Comparison of ENCODE assay signal across 8 cellular contexts in genomic region chr17:10616502-10617119, GRCh38. TPM values are rescaled to one million over a fixed set of nuclear protein-coding genes. Genes with fewer than 3 reads are reported as not detected.
DNase-seq lines count a peak whose midpoint lies in the region; ATAC-seq and TF ChIP-seq lines count a peak whose summit lies in the region.

No MANE protein-coding gene starts in this region.

- no peak overlapping the region for H3K9ac ChIP-seq in HCT116 (ENCODE audit: low read length)

- no peaks in the 10 kb centered on the region for H3K27me3 Mint-ChIP-seq in activated CD4-positive, alpha-beta T cell treated with anti-CD3 and anti-CD28 coated beads, Interleukin-2, amount 10 ng/mL, durations not matched to agents 24 days and 14 days

- H3K9me3 ChIP-seq in HCT116 (ENCODE audit: control insufficient read depth in 1 of 2, insufficient read depth in 1 of 2, low read depth in 1 of 2, low read length in 2 of 2) (no peaks in the 10 kb centered on the region), right lobe of liver (no peaks in the 10 kb centered on the region)

- H3K4me3 Mint-ChIP-seq in activated CD4-positive, alpha-beta T cell treated with anti-CD3 and anti-CD28 coated beads, Interleukin-2, amount 10 ng/mL, durations not matched to agents 24 days and 14 days: no peak overlapping the region

- H3K36me3 ChIP-seq in HCT116 (ENCODE audit: control insufficient read depth in 1 of 2, insufficient read depth in 2 of 2, low read length in 2 of 2) (no peaks in the 10 kb centered on the region), right lobe of liver (no peaks in the 10 kb centered on the region)

- POLR2A ChIA-PET in HCT116 (lab: Charles Lee): no interaction called here

- intact Hi-C loops in HCT116 (cut with micrococcal nuclease) (loop anchor here (5.0 kb wide), 2 partner anchors 649 to 689 kb away; no protein-coding TSS in a partner anchor), right lobe of liver (cut with DNase I) (loop anchor here in 1 of 2 donors (10.0 kb wide), 1 partner anchor 292 kb away; no protein-coding TSS in a partner anchor)
- intact Hi-C loops in activated CD4-positive, alpha-beta T cell treated with anti-CD3 and anti-CD28 coated beads, Interleukin-2, amount 10 ng/mL, durations not matched to agents 24 days and 14 days (cut with micrococcal nuclease): loop anchor here (5.0 kb wide), 2 partner anchors 319 to 694 kb away; no protein-coding TSS in a partner anchor

- peak; percentile 66 for DNase-seq in D341Med (ENCODE audit: low spot score)
- peak; percentile 83 for DNase-seq in HCT116 (ENCODE audit: low read depth, low spot score)
- DNase-seq in NCI-H345 treated with DMSO at 0.1 percent for 48 hours (lab: John Stamatoyannopoulos, UW; ENCODE audit: unreplicated experiment): peak; percentile 9
- DNase-seq in activated CD4-positive, alpha-beta T cell treated with anti-CD3 and anti-CD28 coated beads, Interleukin-2, amount 10 ng/mL, durations not matched to agents 24 days and 14 days: peak; percentile 91
- no peak for DNase-seq in coronary artery (ENCODE audit: low spot score)
- DNase-seq in right lobe of liver: peak; percentile 61 to 75 (median 68)
- peak; percentile 52 to 66 (median 63) for DNase-seq in stimulated activated CD4-positive, alpha-beta T cell treated with anti-CD3 and anti-CD28 coated beads, TNF-alpha, amount 100 ng/mL, for 48 hours (ENCODE audit: low read depth in 3 of 3)
- DNase-seq in NCI-H2107 treated with DMSO at 0.1 percent for 48 hours (lab: John Stamatoyannopoulos, UW; ENCODE audit: unreplicated experiment): no peak

- no peak overlapping the region for H2AFZ ChIP-seq in HCT116 (ENCODE audit: low read depth, low read length, poor library complexity, severe bottlenecking)

- CTCF ChIA-PET in HCT116 (lab: Charles Lee): interaction anchor here (0.7 to 9.3 kb wide), 16 partner anchors 9 to 692 kb away, joined by 3 to 131 read pairs (median 3); no protein-coding TSS in a partner anchor

- H3K4me3 ChIP-seq in HCT116 (replicated peaks in 1 of 2; ENCODE audit: low read depth in 1 of 2, low read length in 2 of 2) (no peak overlapping the region), coronary artery (no peak overlapping the region), right lobe of liver (no peak overlapping the region)

- H3K36me3 Mint-ChIP-seq in activated CD4-positive, alpha-beta T cell treated with anti-CD3 and anti-CD28 coated beads, Interleukin-2, amount 10 ng/mL, durations not matched to agents 24 days and 14 days (ENCODE audit: low read depth): no peaks in the 10 kb centered on the region

- H3K27ac ChIP-seq in HCT116 (ENCODE audit: low read depth, low read length) (no peak overlapping the region), coronary artery (no peak overlapping the region), right lobe of liver (no peak overlapping the region)

- WGBS in right lobe of liver (ENCODE audit: insufficient coverage, low coverage, low lambda C conversion rate, missing lambda C conversion rate): 6% methylated on average over 8 of the region's 9 CpGs

- H3K9me2 ChIP-seq in HCT116 (ENCODE audit: insufficient read depth): no peaks in the 10 kb centered on the region

- H3K27ac Mint-ChIP-seq in activated CD4-positive, alpha-beta T cell treated with anti-CD3 and anti-CD28 coated beads, Interleukin-2, amount 10 ng/mL, durations not matched to agents 24 days and 14 days: no peak overlapping the region

- no peak for TF ChIP-seq POLR2A in HCT116 (IDR thresholded peaks at IDR 0.05; ENCODE audit: borderline replicate concordance, extremely low read depth, insufficient read depth, insufficient read length)
- no peak for TF ChIP-seq POLR2A in right lobe of liver (IDR thresholded peaks at IDR 0.05)

- H3K4me1 Mint-ChIP-seq in activated CD4-positive, alpha-beta T cell treated with anti-CD3 and anti-CD28 coated beads, Interleukin-2, amount 10 ng/mL, durations not matched to agents 24 days and 14 days: no peaks in the 10 kb centered on the region

- peak overlapping the region; percentile 37; the same call in 1 of the 2 replicates for H3K4me2 ChIP-seq in HCT116 (ENCODE audit: low read length)

- H3K9me3 Mint-ChIP-seq in activated CD4-positive, alpha-beta T cell treated with anti-CD3 and anti-CD28 coated beads, Interleukin-2, amount 10 ng/mL, durations not matched to agents 24 days and 14 days: no peaks in the 10 kb centered on the region

- H4K20me1 ChIP-seq in HCT116 (ENCODE audit: insufficient read depth): no peaks in the 10 kb centered on the region

- RAD21 ChIA-PET in HCT116 (lab: Charles Lee; ENCODE audit: low non-redundant PET in 1 of 2, low total read pairs in 2 of 2, uncharacterized antibody in 2 of 2, unreplicated experiment in 2 of 2): interaction anchor here in 1 of 2 experiments (0.6 kb wide), 1 partner anchor 228 kb away, joined by 3 read pairs; no protein-coding TSS in a partner anchor

- peak; percentile 80 for ATAC-seq in HCT116
- peak; percentile 76 to 87 (median 77) for ATAC-seq in right lobe of liver

- peak; percentile 80 to 99 (median 99) for TF ChIP-seq CTCF in HCT116 (IDR thresholded peaks at IDR 0.05 in 2 of 3, conservative IDR thresholded peaks at IDR 0.05 in 1 of 3; ENCODE audit: borderline replicate concordance in 1 of 3, insufficient read depth in 1 of 3, low read depth in 2 of 3, low read length in 2 of 3)
- peak; percentile 95 for TF ChIP-seq CTCF in coronary artery (IDR thresholded peaks at IDR 0.05)
- peak; percentile 84 to 99 (median 97) for TF ChIP-seq CTCF in right lobe of liver (IDR thresholded peaks at IDR 0.05)

- H3K4me1 ChIP-seq in HCT116 (ENCODE audit: control insufficient read depth in 1 of 2, insufficient read depth in 2 of 2, low read length in 2 of 2): peaks cover 0 to 10% of the 10 kb centered on the region in 2 experiments; a peak in 2 of 4 replicates
- no peaks in the 10 kb centered on the region for H3K4me1 ChIP-seq in right lobe of liver

- no peaks in the 10 kb centered on the region for H3K79me2 ChIP-seq in HCT116 (ENCODE audit: insufficient read depth, low read length)

- H3K27me3 ChIP-seq in HCT116 (ENCODE audit: insufficient read depth, low read length) (no peaks in the 10 kb centered on the region), right lobe of liver (no peaks in the 10 kb centered on the region)

- peak; percentile 37; the same call in 1 of the 2 replicates for TF ChIP-seq RAD21 in HCT116 (IDR thresholded peaks at IDR 0.05; ENCODE audit: low read depth)

- no TSS peak for BruUV-seq in HCT116 (replicated peaks; lab: Mats Ljungman, UMichigan)

TF ChIP-seq in HCT116, 20 proteins besides CTCF, POLR2A, EP300 and RAD21:
- TF ChIP-seq TCF7L2 (IDR thresholded peaks at IDR 0.05; ENCODE audit: borderline replicate concordance, extremely low read depth, insufficient read depth, insufficient read length) (peak; percentile 92), SIN3A (IDR thresholded peaks at IDR 0.05; ENCODE audit: low read depth) (no peak)
TF ChIP-seq in HCT116: peak in this region for 1.

RNA-seq across cellular contexts. Expression of gene MYH3, which starts 40.5 kb away (rescaled TPM):
- 1.6 TPM for total RNA-seq in HCT116 (2021; ENCODE audit: unreplicated experiment)
- 2.0 and 2.3 TPM in 2 replicates for polyA plus RNA-seq in HCT116 (2012)
- 7.0 and 8.1 TPM in 2 replicates for total RNA-seq in activated CD4-positive, alpha-beta T cell treated with anti-CD3 and anti-CD28 coated beads, Interleukin-2, amount 10 ng/mL, durations not matched to agents 24 days and 14 days
- total RNA-seq in right lobe of liver: 1 to 10 TPM in 4 of 6 experiments, under 1 TPM in 2; 0.68 to 2.6 (median 1.2) TPM

Comparison
In these comparisons a context has a peak if more than half of its experiments do, and no peak if none do; other contexts are left out.
1. DNase-seq: peak in D341Med (single experiment), HCT116 (single experiment), NCI-H345 treated with DMSO at 0.1 percent for 48 hours (single experiment), activated CD4-positive, alpha-beta T cell treated with anti-CD3 and anti-CD28 coated beads, Interleukin-2, amount 10 ng/mL, durations not matched to agents 24 days and 14 days (single experiment), right lobe of liver (3 of 3) and stimulated activated CD4-positive, alpha-beta T cell treated with anti-CD3 and anti-CD28 coated beads, TNF-alpha, amount 100 ng/mL, for 48 hours (3 of 3); none in coronary artery (single experiment) and NCI-H2107 treated with DMSO at 0.1 percent for 48 hours (single experiment).
2. Peak in every context shown above with its lines, with median percentiles within 50 percentile points of each other: CTCF ChIP-seq.